In the genomic region with DNA sequence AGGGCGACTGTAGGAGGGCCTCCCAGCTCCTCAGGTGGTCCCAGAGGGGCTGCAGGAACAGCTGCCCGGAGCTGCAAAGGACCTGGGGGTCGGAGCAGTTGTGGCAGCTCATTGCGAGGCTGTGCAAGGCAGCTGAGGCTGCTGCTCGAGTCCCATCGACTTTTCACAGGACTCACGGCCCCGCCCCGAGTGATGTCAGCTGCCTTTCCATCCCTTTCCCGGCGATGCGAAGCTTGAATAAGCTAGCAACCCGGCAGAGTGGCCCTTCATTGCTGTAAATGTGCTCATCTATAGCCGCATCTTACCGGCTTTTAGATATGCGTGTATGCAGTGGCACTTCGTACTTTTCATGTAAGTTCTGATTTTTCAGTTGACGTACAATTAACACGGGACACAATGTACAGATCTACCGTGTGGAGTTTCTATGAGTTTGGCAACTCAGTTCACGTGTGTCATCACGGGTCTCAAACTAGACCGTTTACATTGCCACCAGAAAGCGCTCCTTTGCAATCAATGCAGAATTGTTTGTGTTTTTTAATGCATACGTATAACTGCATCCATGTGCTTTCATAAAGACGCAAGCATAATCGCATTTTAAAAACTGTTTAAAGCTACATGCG, we compare ENCODE assay signal across 8 cellular contexts.
DNase-seq lines count a peak whose midpoint lies in the region; ATAC-seq and TF ChIP-seq lines count a peak whose summit lies in the region.

A gene with protein sequence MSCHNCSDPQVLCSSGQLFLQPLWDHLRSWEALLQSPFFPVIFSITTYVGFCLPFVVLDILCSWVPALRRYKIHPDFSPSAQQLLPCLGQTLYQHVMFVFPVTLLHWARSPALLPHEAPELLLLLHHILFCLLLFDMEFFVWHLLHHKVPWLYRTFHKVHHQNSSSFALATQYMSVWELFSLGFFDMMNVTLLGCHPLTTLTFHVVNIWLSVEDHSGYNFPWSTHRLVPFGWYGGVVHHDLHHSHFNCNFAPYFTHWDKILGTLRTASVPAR (minus strand): TSS at position 137 of the 620 bp plus-strand sequence. CDS start 25 bp downstream, at position 112.

- H3K4me2 ChIP-seq in BLaER1: peak within 1 kb of the TSS; percentile 97

- H4K20me1 ChIP-seq in BLaER1: peaks cover 23% of the 10 kb centered on the region

- no peak within 1 kb of the TSS for H3K27ac ChIP-seq in BLaER1
- H3K27ac ChIP-seq in HEK293 (ENCODE audit: extremely low read depth, low read depth, low read length): peak within 1 kb of the TSS; percentile 35; the same call in 1 of the 2 replicates
- H3K27ac ChIP-seq in brain microvascular endothelial cell: no peak within 1 kb of the TSS

- 0 out of 2 replicates have a peak within 1 kb of the TSS, but pooled peaks have one; percentile 52 for H3K9ac ChIP-seq in BLaER1

- H3K4me3 ChIP-seq in BLaER1 (peak within 1 kb of the TSS; percentile 64), HEK293 (ENCODE audit: low read depth, low read length) (peak within 1 kb of the TSS; percentile 38), brain microvascular endothelial cell (ENCODE audit: low read depth, low read length) (peak within 1 kb of the TSS; percentile 56)

- H3K4me1 ChIP-seq in BLaER1: peaks cover 43% of the 10 kb centered on the region
- peaks cover 4% of the 10 kb centered on the region; the same call in 1 of the 2 replicates for H3K4me1 ChIP-seq in HEK293 (ENCODE audit: control insufficient read depth, insufficient read depth, low read length)

- H3K9me3 ChIP-seq in BLaER1 (no peaks in the 10 kb centered on the region), HEK293 (ENCODE audit: control insufficient read depth, insufficient read depth, low read depth, low read length) (no peaks in the 10 kb centered on the region)

- CTCF ChIA-PET in HEK293 (lab: Yijun Ruan, JAX): interaction anchor here (0.6 to 6.4 kb wide), 12 partner anchors 10 to 372 kb away, joined by 3 to 43 read pairs (median 4); no protein-coding TSS in a partner anchor

- POLR2A ChIA-PET in HEK293 (lab: Yijun Ruan, JAX): interaction anchor here (1.1 to 1.8 kb wide), 2 partner anchors 214 to 217 kb away, joined by 6 to 7 read pairs; partner anchors contain the start of gene FAS

- in situ Hi-C loops in brain microvascular endothelial cell (cut with HindIII; ENCODE audit: low pct_ligation_motif_present, low sequenced_read_pairs): loop anchor here (25.0 kb wide), 1 partner anchor 195 kb away; no protein-coding TSS in a partner anchor

- H3K27me3 ChIP-seq in BLaER1 (peaks cover 45% of the 10 kb centered on the region), brain microvascular endothelial cell (replicated peaks) (peaks cover 6% of the 10 kb centered on the region)

- H3K36me3 ChIP-seq in BLaER1 (no peaks in the 10 kb centered on the region), HEK293 (ENCODE audit: control insufficient read depth in 2 of 2, insufficient read depth in 1 of 2, low read length in 2 of 2) (no peaks in the 10 kb centered on the region), brain microvascular endothelial cell (replicated peaks) (no peaks in the 10 kb centered on the region)

- TF ChIP-seq CTCF in HEK293 (tag by site-specific recombination; IDR thresholded peaks at IDR 0.05): no peak
- TF ChIP-seq CTCF in brain microvascular endothelial cell (IDR thresholded peaks at IDR 0.05; ENCODE audit: low read depth, low read length, missing control alignments): no peak

- DNase-seq in SW480 (ENCODE audit: low spot score) (peak; percentile 46), brain microvascular endothelial cell (peak; percentile 71), iPS DF 19.7 (ENCODE audit: low read depth, low spot score) (peak; percentile 38), putamen (ENCODE audit: low spot score) (peak; percentile 74)

- ATAC-seq in GM18498 (IDR thresholded peaks at IDR 0.05; ENCODE audit: unreplicated experiment): no peak
- no peak for ATAC-seq in HG03025 (IDR thresholded peaks at IDR 0.05; ENCODE audit: low FRiP score, unreplicated experiment)

TF ChIP-seq in HEK293, 187 proteins besides CTCF, POLR2A, EP300 and RAD21 (continues in another document):
- TF ChIP-seq ZNF221 (tag by site-specific recombination; IDR thresholded peaks at IDR 0.05; ENCODE audit: borderline replicate concordance) (no peak), ZNF335 (tag by site-specific recombination; conservative IDR thresholded peaks at IDR 0.05) (peak; percentile 7; the same call in 1 of the 2 replicates), ZBTB44 (tag by site-specific recombination; IDR thresholded peaks at IDR 0.05) (peak; percentile 40; the same call in 1 of the 2 replicates), OSR2 (tag by site-specific recombination; IDR thresholded peaks at IDR 0.05) (no peak), ZNF510 (tag by site-specific recombination; IDR thresholded peaks at IDR 0.05; ENCODE audit: insufficient replicate concordance) (no peak), IKZF3 (tag by site-specific recombination; IDR thresholded peaks at IDR 0.05) (peak; percentile 59; the same call in 1 of the 2 replicates), KLF8 (tag by site-specific recombination; IDR thresholded peaks at IDR 0.05) (0 out of 2 replicates have a peak, but pooled peaks have one; percentile 31), ZNF518A (tag by site-specific recombination; conservative IDR thresholded peaks at IDR 0.05; ENCODE audit: low read depth) (0 out of 2 replicates have a peak, but pooled peaks have one; percentile 13), ZNF600 (tag by site-specific recombination; IDR thresholded peaks at IDR 0.05) (0 out of 2 replicates have a peak, but pooled peaks have one; percentile 17), ZSCAN30 (tag by site-specific recombination; IDR thresholded peaks at IDR 0.05) (0 out of 2 replicates have a peak, but pooled peaks have one; percentile 26)
- TF ChIP-seq, protein P1, sequence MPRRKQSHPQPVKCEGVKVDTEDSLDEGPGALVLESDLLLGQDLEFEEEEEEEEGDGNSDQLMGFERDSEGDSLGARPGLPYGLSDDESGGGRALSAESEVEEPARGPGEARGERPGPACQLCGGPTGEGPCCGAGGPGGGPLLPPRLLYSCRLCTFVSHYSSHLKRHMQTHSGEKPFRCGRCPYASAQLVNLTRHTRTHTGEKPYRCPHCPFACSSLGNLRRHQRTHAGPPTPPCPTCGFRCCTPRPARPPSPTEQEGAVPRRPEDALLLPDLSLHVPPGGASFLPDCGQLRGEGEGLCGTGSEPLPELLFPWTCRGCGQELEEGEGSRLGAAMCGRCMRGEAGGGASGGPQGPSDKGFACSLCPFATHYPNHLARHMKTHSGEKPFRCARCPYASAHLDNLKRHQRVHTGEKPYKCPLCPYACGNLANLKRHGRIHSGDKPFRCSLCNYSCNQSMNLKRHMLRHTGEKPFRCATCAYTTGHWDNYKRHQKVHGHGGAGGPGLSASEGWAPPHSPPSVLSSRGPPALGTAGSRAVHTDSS (tag by site-specific recombination; IDR thresholded peaks at IDR 0.05): 0 out of 2 replicates have a peak, but pooled peaks have one; percentile 15
